In genomic region chr5:139829471-139829870, GRCh38 we compare ENCODE assay signal across 7 cellular contexts. TPM values are rescaled to one million over a fixed set of nuclear protein-coding genes. Genes with fewer than 3 reads are reported as not detected.
"Had no signal": no experiment of that assay in that cellular context is flagged by ENCODE, and none has a peak within 500 bp of the region (broad histone marks: within the 10 kb centered on the region; RNA-seq: fewer than 3 reads in every experiment).

No MANE protein-coding gene starts in this region.

- H2AFZ ChIP-seq: GM23338 had no signal

- DNase-seq: H9, HCEC 1CT, HFFc6 had no signal

- H3K4me2 ChIP-seq: GM23338 had no signal

- H3K27ac ChIP-seq: HL-60 had no signal

- ATAC-seq: GM23338, HepG2 had no signal

- H3K4me3 ChIP-seq: GM23338 had no signal

RNA-seq across cellular contexts. Expression of gene PSD2, which starts 33.9 kb away (rescaled TPM):
- total RNA-seq: HepG2 had no signal
- polyA plus RNA-seq: IgD-negative memory B cell had no signal
